11 cellular contexts compared by ENCODE assay signal in genomic region chr7:90345016-90345415, GRCh38. TPM values are rescaled to one million over a fixed set of nuclear protein-coding genes. Genes with fewer than 3 reads are reported as not detected.
DNase-seq lines count a peak whose midpoint lies in the region; ATAC-seq, FAIRE-seq and TF ChIP-seq lines count a peak whose summit lies in the region.
"Had no signal": no experiment of that assay in that cellular context is flagged by ENCODE, and none has a peak within 500 bp of the region (broad histone marks: within the 10 kb centered on the region; RNA-seq: fewer than 3 reads in every experiment).

No MANE protein-coding gene starts in this region.

- no peaks in the 10 kb centered on the region for H3K27me3 Mint-ChIP-seq in activated T-cell treated with anti-CD3 and anti-CD28 coated beads, Interleukin-2, amount 50 U/mL, for 24 hours
- H3K27me3 Mint-ChIP-seq in activated T-helper 17 cell treated with anti-CD3 and anti-CD28 coated beads, Interleukin-2, amount 50 U/mL, for 72 hours: no peaks in the 10 kb centered on the region

- no peak for DNase-seq in activated T-cell treated with anti-CD3 and anti-CD28 coated beads, Interleukin-2, amount 50 U/mL, for 24 hours
- no peak for DNase-seq in activated T-cell treated with anti-CD3 and anti-CD28 coated beads, Interleukin-2, amount 50 U/mL, for 1 hour
- DNase-seq in kidney: no peak
- no peak for DNase-seq in RPMI8226
- DNase-seq in esophagus squamous epithelium (lab: John Stamatoyannopoulos, UW): no peak
- DNase-seq: brain microvascular endothelial cell had no signal

- ATAC-seq in activated T-helper 17 cell treated with anti-CD3 and anti-CD28 coated beads, Interleukin-2, amount 50 U/mL, for 72 hours (replicated peaks): no peak
- no peak for ATAC-seq in HG02763 (IDR thresholded peaks at IDR 0.05; ENCODE audit: unreplicated experiment)

- no peaks in the 10 kb centered on the region for H3K9me3 ChIP-seq in kidney (ENCODE audit: control insufficient read depth in 1 of 2, low read length in 2 of 2)
- H3K9me3 ChIP-seq in subcutaneous abdominal adipose tissue (ENCODE audit: control insufficient read depth in 5 of 5, low read length in 5 of 5): no peaks in the 10 kb centered on the region
- no peaks in the 10 kb centered on the region for H3K9me3 ChIP-seq in esophagus squamous epithelium

- H3K4me1 Mint-ChIP-seq in activated T-cell treated with anti-CD3 and anti-CD28 coated beads, Interleukin-2, amount 50 U/mL, for 24 hours (ENCODE audit: low read depth): peaks cover 36% of the 10 kb centered on the region
- peaks cover 23% of the 10 kb centered on the region for H3K4me1 Mint-ChIP-seq in activated T-helper 17 cell treated with anti-CD3 and anti-CD28 coated beads, Interleukin-2, amount 50 U/mL, for 72 hours

- H3K36me3 ChIP-seq in kidney (ENCODE audit: control insufficient read depth in 1 of 2, insufficient read depth in 2 of 2, low read length in 2 of 2): no peaks in the 10 kb centered on the region
- no peaks in the 10 kb centered on the region for H3K36me3 ChIP-seq in subcutaneous abdominal adipose tissue (ENCODE audit: control insufficient read depth in 5 of 5, insufficient read depth in 5 of 5, low read length in 5 of 5)
- H3K36me3 ChIP-seq in esophagus squamous epithelium: no peaks in the 10 kb centered on the region
- H3K36me3 ChIP-seq: brain microvascular endothelial cell had no signal

- H3K4me3 ChIP-seq in kidney (ENCODE audit: low read length in 2 of 2) (peak overlapping the region; percentile 97 to 98), subcutaneous abdominal adipose tissue (ENCODE audit: low read depth in 1 of 5, low read length in 5 of 5) (peak overlapping the region in 2 of 5 donors; percentile 98 to 100), esophagus squamous epithelium (no peak overlapping the region)

- H3K27ac ChIP-seq in kidney (ENCODE audit: low read depth in 2 of 2, low read length in 2 of 2) (no peak overlapping the region), subcutaneous abdominal adipose tissue (ENCODE audit: low read depth, low read length) (peak overlapping the region; percentile 96), esophagus squamous epithelium (peak overlapping the region in 2 of 4 donors; percentile 84 to 86)
- H3K27ac ChIP-seq: brain microvascular endothelial cell had no signal

- no peak overlapping the region for H3K9ac ChIP-seq in kidney (ENCODE audit: low read length in 2 of 2)
- H3K9ac ChIP-seq in subcutaneous abdominal adipose tissue (ENCODE audit: low read length in 5 of 5): peak overlapping the region in 1 of 5 donors; percentile 99

- H3K4me3 Mint-ChIP-seq in activated T-cell treated with anti-CD3 and anti-CD28 coated beads, Interleukin-2, amount 50 U/mL, for 24 hours: peak overlapping the region; percentile 96
- peak overlapping the region; percentile 87 for H3K4me3 Mint-ChIP-seq in activated T-helper 17 cell treated with anti-CD3 and anti-CD28 coated beads, Interleukin-2, amount 50 U/mL, for 72 hours

- peaks cover 6% of the 10 kb centered on the region in 2 donors for H3K4me1 ChIP-seq in kidney (ENCODE audit: control insufficient read depth in 1 of 2, insufficient read depth in 1 of 2, low read depth in 1 of 2, low read length in 2 of 2)
- peaks cover 0 to 20% (median 20%) of the 10 kb centered on the region in 5 donors for H3K4me1 ChIP-seq in subcutaneous abdominal adipose tissue (ENCODE audit: control insufficient read depth in 5 of 5, insufficient read depth in 5 of 5, low read length in 5 of 5)
- peaks cover 9 to 30% (median 11%) of the 10 kb centered on the region in 3 donors for H3K4me1 ChIP-seq in esophagus squamous epithelium

- H3K36me3 Mint-ChIP-seq in activated T-cell treated with anti-CD3 and anti-CD28 coated beads, Interleukin-2, amount 50 U/mL, for 24 hours (ENCODE audit: low read depth): peaks cover 29% of the 10 kb centered on the region
- peaks cover 13% of the 10 kb centered on the region for H3K36me3 Mint-ChIP-seq in activated T-helper 17 cell treated with anti-CD3 and anti-CD28 coated beads, Interleukin-2, amount 50 U/mL, for 72 hours (ENCODE audit: low read depth)

- H3K9me3 Mint-ChIP-seq in activated T-cell treated with anti-CD3 and anti-CD28 coated beads, Interleukin-2, amount 50 U/mL, for 24 hours: no peaks in the 10 kb centered on the region
- peaks cover 4% of the 10 kb centered on the region for H3K9me3 Mint-ChIP-seq in activated T-helper 17 cell treated with anti-CD3 and anti-CD28 coated beads, Interleukin-2, amount 50 U/mL, for 72 hours

- H3K27ac Mint-ChIP-seq in activated T-cell treated with anti-CD3 and anti-CD28 coated beads, Interleukin-2, amount 50 U/mL, for 24 hours: peak overlapping the region; percentile 98
- peak overlapping the region; percentile 91 for H3K27ac Mint-ChIP-seq in activated T-helper 17 cell treated with anti-CD3 and anti-CD28 coated beads, Interleukin-2, amount 50 U/mL, for 72 hours

- no peak for FAIRE-seq in kidney (lab: Jason Lieb, UNC)
- FAIRE-seq: frontal cortex had no signal

- TF ChIP-seq POLR2A in esophagus squamous epithelium (IDR thresholded peaks at IDR 0.05): no peak

- H3K27me3 ChIP-seq in subcutaneous abdominal adipose tissue (ENCODE audit: control insufficient read depth in 5 of 5, insufficient read depth in 4 of 5, low read length in 5 of 5) (no peaks in the 10 kb centered on the region), esophagus squamous epithelium (no peaks in the 10 kb centered on the region)
- H3K27me3 ChIP-seq: brain microvascular endothelial cell had no signal

- intact Hi-C loops in kidney (cut with DNase I) (no loop called here), esophagus squamous epithelium (cut with DNase I) (no loop called here)

- TF ChIP-seq CTCF in kidney (IDR thresholded peaks at IDR 0.05; ENCODE audit: borderline replicate concordance, extremely low read depth, insufficient read depth) (no peak), esophagus squamous epithelium (IDR thresholded peaks at IDR 0.05) (no peak)

RNA-seq across cellular contexts. Expression of gene GTPBP10, which starts 1.5 kb away (rescaled TPM):
- total RNA-seq in activated T-helper 17 cell treated with anti-CD3 and anti-CD28 coated beads, Interleukin-2, amount 50 U/mL, for 72 hours: 10 to 100 TPM; 29.5 to 30.4 TPM
- total RNA-seq in kidney (31.8 TPM), esophagus squamous epithelium (10 to 100 TPM; 12.2 to 21.1 (median 13.0) TPM)
- 15.2 TPM for polyA plus RNA-seq in kidney (ENCODE audit: insufficient read depth, low read depth, low replicate concordance)

RNA-seq across cellular contexts. Expression of gene FAM237B, which starts 23.9 kb away (rescaled TPM):
- not detected for total RNA-seq in activated T-helper 17 cell treated with anti-CD3 and anti-CD28 coated beads, Interleukin-2, amount 50 U/mL, for 72 hours
- not detected for total RNA-seq in kidney
- polyA plus RNA-seq in kidney (ENCODE audit: insufficient read depth, low read depth, low replicate concordance): not detected
- total RNA-seq in esophagus squamous epithelium: not detected
- total RNA-seq: M059J had no signal

RNA-seq across cellular contexts. Expression of gene CLDN12, which starts 58.2 kb away (rescaled TPM):
- total RNA-seq in activated T-helper 17 cell treated with anti-CD3 and anti-CD28 coated beads, Interleukin-2, amount 50 U/mL, for 72 hours: 10 to 100 TPM in 1 of 2 donors, 1 to 10 TPM in 1; 5.6 to 11.0 TPM
- 43.8 TPM for total RNA-seq in kidney
- 23.9 TPM for polyA plus RNA-seq in kidney (ENCODE audit: insufficient read depth, low read depth, low replicate concordance)
- total RNA-seq in esophagus squamous epithelium: 10 to 100 TPM; 13.0 to 24.3 (median 21.2) TPM

Comparison
In these comparisons a context has a peak if more than half of its experiments do, and no peak if none do; other contexts are left out.
1. H3K4me3 ChIP-seq: peak in kidney (2 of 2); none in esophagus squamous epithelium (0 of 4).